18 cellular contexts compared by ENCODE assay signal in genomic region chr17:78738698-78739097, GRCh38. TPM values are rescaled to one million over a fixed set of nuclear protein-coding genes. Genes with fewer than 3 reads are reported as not detected.
DNase-seq lines count a peak whose midpoint lies in the region; ATAC-seq and TF ChIP-seq lines count a peak whose summit lies in the region.
"Had no signal": no experiment of that assay in that cellular context is flagged by ENCODE, and none has a peak within 500 bp of the region (broad histone marks: within the 10 kb centered on the region; RNA-seq: fewer than 3 reads in every experiment).

No MANE protein-coding gene starts in this region.

- H3K18ac ChIP-seq in neuronal stem cell (ENCODE audit: low read length), result no peak overlapping the region

- no peak overlapping the region for H2BK5ac ChIP-seq in neuronal stem cell (ENCODE audit: low read length)

- peaks cover 94% of the 10 kb centered on the region for H3K79me2 ChIP-seq in OCI-LY7 (ENCODE audit: insufficient read depth, low read depth, low read length)

- H3K14ac ChIP-seq in neuronal stem cell (ENCODE audit: low read length), result no peak overlapping the region

- no peak overlapping the region for H3K4ac ChIP-seq in neuronal stem cell (ENCODE audit: low read length)

- H3K4me3 Mint-ChIP-seq in activated T-cell treated with anti-CD3 and anti-CD28 coated beads, Interleukin-2, amount 50 U/mL, for 72 hours, result peak overlapping the region in 1 of 2 donors; percentile 16
- no peak overlapping the region for H3K4me3 Mint-ChIP-seq in activated T-cell treated with anti-CD3 and anti-CD28 coated beads, Interleukin-2, amount 50 U/mL, for 4 hours

- no peak for ATAC-seq in activated T-cell treated with anti-CD3 and anti-CD28 coated beads, Interleukin-2, amount 50 U/mL, for 72 hours (replicated peaks in 1 of 2)
- ATAC-seq in activated T-cell treated with anti-CD3 and anti-CD28 coated beads, Interleukin-2, amount 50 U/mL, for 4 hours, result no peak
- ATAC-seq in HG03025 (IDR thresholded peaks at IDR 0.05; ENCODE audit: low FRiP score, unreplicated experiment), result no peak
- ATAC-seq: esophagus mucosa had no signal

- H3K27ac Mint-ChIP-seq in activated T-cell treated with anti-CD3 and anti-CD28 coated beads, Interleukin-2, amount 50 U/mL, for 72 hours, result peak overlapping the region; percentile 44

- H3K9me3 ChIP-seq in OCI-LY7 (ENCODE audit: low read length) (no peaks in the 10 kb centered on the region), left ventricle myocardium inferior (replicated peaks) (no peaks in the 10 kb centered on the region), spleen (no peaks in the 10 kb centered on the region), prostate gland (no peaks in the 10 kb centered on the region), neuronal stem cell (replicated peaks in 1 of 2; ENCODE audit: control insufficient read depth in 2 of 2, insufficient read depth in 1 of 2, low read depth in 1 of 2, low read length in 2 of 2) (no peaks in the 10 kb centered on the region)
- H3K9me3 ChIP-seq: Peyer's patch had no signal

- H3K27me3 ChIP-seq in left ventricle myocardium inferior (ENCODE audit: low read depth), result no peaks in the 10 kb centered on the region
- H3K27me3 ChIP-seq in spleen (replicated peaks in 1 of 7), result no peaks in the 10 kb centered on the region
- H3K27me3 ChIP-seq in prostate gland (replicated peaks; ENCODE audit: insufficient read depth), result no peaks in the 10 kb centered on the region
- no peaks in the 10 kb centered on the region for H3K27me3 ChIP-seq in neuronal stem cell (ENCODE audit: control insufficient read depth in 3 of 3, insufficient read depth in 3 of 3, low read depth in 1 of 3, low read length in 3 of 3)
- H3K27me3 ChIP-seq: Peyer's patch had no signal

- no peaks in the 10 kb centered on the region for H3K9me2 ChIP-seq in OCI-LY7 (ENCODE audit: insufficient read depth, low read length)

- TF ChIP-seq POLR2A in spleen (IDR thresholded peaks at IDR 0.05), result no peak
- no peak for TF ChIP-seq POLR2A in prostate gland (IDR thresholded peaks at IDR 0.05)

- WGBS in spleen, 5 donors, result 58 to 67% (median 63%) methylated on average over 5 of the region's 5 CpGs
- 86% methylated on average over 5 of the region's 5 CpGs for WGBS in prostate gland
- no CpG with 5 or more reads among the region's 5 CpGs for WGBS in neuronal stem cell (ENCODE audit: extremely low coverage in 2 of 2, insufficient read length in 2 of 2, insufficient replicate concordance in 1 of 2), 2 donors

- H3K23ac ChIP-seq in neuronal stem cell (ENCODE audit: low read depth, low read length, poor library complexity), result no peak overlapping the region

- no peak overlapping the region for H4K8ac ChIP-seq in neuronal stem cell (ENCODE audit: low read depth, low read length)

- no peak overlapping the region for H2BK15ac ChIP-seq in neuronal stem cell (ENCODE audit: low read length)

- peaks cover 92% of the 10 kb centered on the region for H3K4me1 Mint-ChIP-seq in activated T-cell treated with anti-CD3 and anti-CD28 coated beads, Interleukin-2, amount 50 U/mL, for 72 hours (ENCODE audit: low read depth)
- H3K4me1 Mint-ChIP-seq in activated T-cell treated with anti-CD3 and anti-CD28 coated beads, Interleukin-2, amount 50 U/mL, for 4 hours (ENCODE audit: low read depth), result peaks cover 87% of the 10 kb centered on the region

- H3K79me1 ChIP-seq in neuronal stem cell (ENCODE audit: low read depth, low read length), result peaks cover 7% of the 10 kb centered on the region

- no peaks in the 10 kb centered on the region for H3K9me3 Mint-ChIP-seq in activated T-cell treated with anti-CD3 and anti-CD28 coated beads, Interleukin-2, amount 50 U/mL, for 72 hours
- no peaks in the 10 kb centered on the region for H3K9me3 Mint-ChIP-seq in activated T-cell treated with anti-CD3 and anti-CD28 coated beads, Interleukin-2, amount 50 U/mL, for 4 hours

- H3K27ac ChIP-seq in OCI-LY7 (ENCODE audit: low read depth, low read length, poor library complexity, severe bottlenecking) (peak overlapping the region; percentile 90), left ventricle myocardium inferior (replicated peaks) (peak overlapping the region; percentile 91), spleen (peak overlapping the region in 7 of 8 donors; percentile 24 to 93 (median 70)), prostate gland (no peak overlapping the region), neuronal stem cell (replicated peaks; ENCODE audit: low read length) (no peak overlapping the region)

- H3K4me2 ChIP-seq in OCI-LY7 (ENCODE audit: low read length) (peak overlapping the region; percentile 93), neuronal stem cell (ENCODE audit: insufficient read depth, low read length, poor library complexity, severe bottlenecking) (no peak overlapping the region)

- POLR2A ChIA-PET in OCI-LY7 (lab: Charles Lee), result interaction anchor here (0.8 to 11.3 kb wide), 7 partner anchors 8 to 36 kb away, joined by 3 to 127 read pairs (median 29); no protein-coding TSS in a partner anchor

- no peak overlapping the region for H3K9ac ChIP-seq in neuronal stem cell (ENCODE audit: low read depth, low read length, poor library complexity)

- no peak for DNase-seq in activated T-cell treated with anti-CD3 and anti-CD28 coated beads, Interleukin-2, amount 50 U/mL, for 72 hours
- no peak for DNase-seq in activated T-cell treated with anti-CD3 and anti-CD28 coated beads, Interleukin-2, amount 50 U/mL, for 4 hours
- DNase-seq in OCI-LY7 (ENCODE audit: low spot score), result no peak
- no peak for DNase-seq in left ventricle myocardium inferior
- no peak for DNase-seq in spleen
- DNase-seq in prostate gland (ENCODE audit: low spot score), result no peak
- no peak for DNase-seq in neuronal stem cell (ENCODE audit: low spot score)
- DNase-seq: activated CD4-positive, CD25-positive, alpha-beta regulatory T cell treated with anti-CD3 and anti-CD28 coated beads, Interleukin-2, amount 50 U/mL, for 72 hours; dermis blood vessel endothelial cell; head of caudate nucleus; NCI-H1930; NCI-H510A treated with DMSO at 0.1 percent for 48 hours; posterior cingulate gyrus; stimulated activated CD4-positive, alpha-beta T cell treated with anti-CD3 and anti-CD28 coated beads, Interleukin-15, amount 100 ng/mL, for 24 hours; T-helper 1 cell had no signal

- no peaks in the 10 kb centered on the region for H3K36me3 ChIP-seq in OCI-LY7 (ENCODE audit: insufficient read depth, low read length)
- H3K36me3 ChIP-seq in left ventricle myocardium inferior, result no peaks in the 10 kb centered on the region
- H3K36me3 ChIP-seq in spleen, result peaks cover 0 to 10% (median 3%) of the 10 kb centered on the region in 6 donors
- H3K36me3 ChIP-seq in prostate gland, result no peaks in the 10 kb centered on the region
- peaks cover 2 to 3% of the 10 kb centered on the region in 2 donors for H3K36me3 ChIP-seq in neuronal stem cell (replicated peaks in 1 of 2; ENCODE audit: control insufficient read depth in 2 of 2, insufficient read depth in 2 of 2, low read length in 2 of 2)
- H3K36me3 ChIP-seq: Peyer's patch had no signal

- H3K4me1 ChIP-seq in OCI-LY7 (ENCODE audit: insufficient read depth, low read length, poor library complexity, severe bottlenecking), result peaks cover 88% of the 10 kb centered on the region
- H3K4me1 ChIP-seq in left ventricle myocardium inferior, result peaks cover 97% of the 10 kb centered on the region
- H3K4me1 ChIP-seq in spleen, result peaks cover 61 to 100% (median 94%) of the 10 kb centered on the region in 6 donors
- peaks cover 4% of the 10 kb centered on the region for H3K4me1 ChIP-seq in prostate gland (replicated peaks)
- peaks cover 0 to 6% of the 10 kb centered on the region in 2 donors for H3K4me1 ChIP-seq in neuronal stem cell (ENCODE audit: control insufficient read depth in 2 of 2, insufficient read depth in 1 of 2, low read depth in 1 of 2, low read length in 2 of 2)

- peaks cover 12% of the 10 kb centered on the region; the same call in 1 of the 2 replicates for H4K20me1 ChIP-seq in OCI-LY7 (ENCODE audit: insufficient read depth, low read length)

- no peaks in the 10 kb centered on the region for H3K27me3 Mint-ChIP-seq in activated T-cell treated with anti-CD3 and anti-CD28 coated beads, Interleukin-2, amount 50 U/mL, for 72 hours (ENCODE audit: low read depth)
- H3K27me3 Mint-ChIP-seq in activated T-cell treated with anti-CD3 and anti-CD28 coated beads, Interleukin-2, amount 50 U/mL, for 4 hours (ENCODE audit: low read depth), result no peaks in the 10 kb centered on the region

- no peak overlapping the region for H2AK5ac ChIP-seq in neuronal stem cell (ENCODE audit: low read depth, low read length)

- H3K4me3 ChIP-seq in OCI-LY7 (ENCODE audit: low read depth, low read length, poor library complexity, severe bottlenecking) (peak overlapping the region; percentile 82), left ventricle myocardium inferior (no peak overlapping the region), spleen (no peak overlapping the region), prostate gland (no peak overlapping the region), neuronal stem cell (ENCODE audit: low read length in 2 of 2) (no peak overlapping the region)
- H3K4me3 ChIP-seq: Peyer's patch had no signal

- BruUV-seq in OCI-LY7 (replicated peaks; lab: Mats Ljungman, UMichigan), result no TSS peak

- H3K36me3 Mint-ChIP-seq in activated T-cell treated with anti-CD3 and anti-CD28 coated beads, Interleukin-2, amount 50 U/mL, for 72 hours (ENCODE audit: insufficient read depth in 2 of 2), result peaks cover 2 to 7% of the 10 kb centered on the region in 2 donors
- peaks cover 13% of the 10 kb centered on the region for H3K36me3 Mint-ChIP-seq in activated T-cell treated with anti-CD3 and anti-CD28 coated beads, Interleukin-2, amount 50 U/mL, for 4 hours (ENCODE audit: insufficient read depth)

- CTCF ChIA-PET in OCI-LY7 (lab: Charles Lee; ENCODE audit: unreplicated experiment), result no interaction called here

- H2BK120ac ChIP-seq in neuronal stem cell (ENCODE audit: low read depth, low read length), result no peak overlapping the region

- H2BK12ac ChIP-seq in neuronal stem cell (ENCODE audit: low read length), result no peak overlapping the region

- TF ChIP-seq CTCF in OCI-LY7 (conservative IDR thresholded peaks at IDR 0.05; ENCODE audit: low read length) (no peak), left ventricle myocardium inferior (IDR thresholded peaks at IDR 0.05; ENCODE audit: borderline replicate concordance) (no peak), spleen (IDR thresholded peaks at IDR 0.05 in 8 of 11, conservative IDR thresholded peaks at IDR 0.05 in 3 of 11) (no peak), prostate gland (IDR thresholded peaks at IDR 0.05) (no peak)

- intact Hi-C loops in OCI-LY7 (cut with micrococcal nuclease; ENCODE audit: unreplicated experiment), result loop anchor here (1.0 to 10.0 kb wide), 4 partner anchors 16 to 1274 kb away; no protein-coding TSS in a partner anchor
- intact Hi-C loops in left ventricle myocardium inferior (cut with micrococcal nuclease), result no loop called here
- intact Hi-C loops in spleen (cut with DNase I; ENCODE audit: low total_unique reads), result no loop called here
- intact Hi-C loops in prostate gland (cut with DNase I), result no loop called here

- no peak overlapping the region for H4K91ac ChIP-seq in neuronal stem cell (ENCODE audit: low read depth, low read length, poor library complexity)

- H2AFZ ChIP-seq in OCI-LY7 (ENCODE audit: low read length) (peak overlapping the region; percentile 8; the same call in 1 of the 2 replicates), neuronal stem cell (ENCODE audit: low read length) (no peak overlapping the region)

RNA-seq across cellular contexts. Expression of gene CYTH1, which starts 43.4 kb away (rescaled TPM):
- 100 to 1,000 TPM; 163 to 204 TPM for total RNA-seq in activated T-cell treated with anti-CD3 and anti-CD28 coated beads, Interleukin-2, amount 50 U/mL, for 72 hours
- 10 to 100 TPM; 55.9 to 99.3 (median 82.8) TPM for total RNA-seq in activated T-cell treated with anti-CD3 and anti-CD28 coated beads, Interleukin-2, amount 50 U/mL, for 4 hours
- total RNA-seq in OCI-LY7 (2014; rRNA removed; shearing (Covaris generic)), result 73.0 and 88.1 TPM in 2 replicates
- 148 and 156 TPM in 2 replicates for total RNA-seq in OCI-LY7 (2022)
- total RNA-seq in left ventricle myocardium inferior, result 28.9 TPM
- 100 to 1,000 TPM; 119 to 169 (median 138) TPM for total RNA-seq in spleen
- 100 to 1,000 TPM in 1 of 3 donors, 10 to 100 TPM in 2; 66.9 to 102 (median 79.4) TPM for polyA plus RNA-seq in spleen
- total RNA-seq in prostate gland, result 10 to 100 TPM; 65.2 to 73.9 TPM
- polyA plus RNA-seq in neuronal stem cell (2013, experiment 1 of 2), result 13.3 TPM
- 13.8 TPM for polyA plus RNA-seq in neuronal stem cell (2013, experiment 2 of 2)

Comparison
In these comparisons a context has a peak if more than half of its experiments do, and no peak if none do; other contexts are left out.
1. H3K27ac ChIP-seq: peak in OCI-LY7 (single experiment), left ventricle myocardium inferior (single experiment) and spleen (7 of 8); none in prostate gland (0 of 2) and neuronal stem cell (single experiment).